8 cellular contexts compared by ENCODE assay signal in the genomic region with DNA sequence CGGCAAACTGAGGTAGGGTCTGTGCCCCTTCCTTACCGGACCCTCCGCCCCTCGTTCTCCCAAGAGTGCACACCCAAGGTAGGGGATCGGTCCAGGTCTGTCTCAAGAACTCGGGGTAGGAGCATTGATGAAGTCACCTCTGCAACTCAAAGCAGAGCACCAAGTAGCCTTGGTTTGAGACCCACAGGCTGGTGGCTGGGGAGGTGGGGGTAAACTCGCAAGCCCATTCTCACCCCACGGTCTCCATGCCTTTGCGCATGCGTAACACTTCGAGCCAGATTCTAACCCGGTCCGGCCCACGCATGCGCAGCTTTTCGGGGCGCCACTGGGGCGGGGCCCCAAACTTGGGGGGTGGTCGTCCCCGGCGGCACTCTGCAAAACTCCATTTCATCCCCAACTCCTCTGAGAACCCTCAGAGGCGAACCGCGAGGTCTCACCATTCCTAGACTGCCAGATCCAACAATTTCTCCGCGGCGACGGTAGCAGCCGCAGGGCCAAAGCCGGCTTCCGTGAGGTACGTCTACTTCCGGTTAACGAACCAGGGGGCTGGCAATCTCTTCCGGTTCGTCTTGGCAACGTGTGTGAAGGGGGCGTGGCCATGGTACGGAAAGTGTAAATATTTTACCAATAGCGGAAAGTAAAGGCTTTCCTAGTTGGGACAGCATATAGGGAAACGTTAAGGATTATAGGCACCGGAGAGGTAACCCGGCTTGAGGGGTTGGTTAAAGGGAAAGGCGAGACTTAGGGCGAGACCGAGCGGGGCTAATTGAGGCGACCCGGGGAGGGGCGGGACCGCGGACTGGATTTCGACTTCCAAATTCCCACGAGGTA. TPM values are rescaled to one million over a fixed set of nuclear protein-coding genes. Genes with fewer than 3 reads are reported as not detected.
A peak's percentile ranks its signal among the peaks of the same experiment; 100 is the strongest.
DNase-seq lines count a peak whose midpoint lies in the region; ATAC-seq and TF ChIP-seq lines count a peak whose summit lies in the region.

A gene with protein sequence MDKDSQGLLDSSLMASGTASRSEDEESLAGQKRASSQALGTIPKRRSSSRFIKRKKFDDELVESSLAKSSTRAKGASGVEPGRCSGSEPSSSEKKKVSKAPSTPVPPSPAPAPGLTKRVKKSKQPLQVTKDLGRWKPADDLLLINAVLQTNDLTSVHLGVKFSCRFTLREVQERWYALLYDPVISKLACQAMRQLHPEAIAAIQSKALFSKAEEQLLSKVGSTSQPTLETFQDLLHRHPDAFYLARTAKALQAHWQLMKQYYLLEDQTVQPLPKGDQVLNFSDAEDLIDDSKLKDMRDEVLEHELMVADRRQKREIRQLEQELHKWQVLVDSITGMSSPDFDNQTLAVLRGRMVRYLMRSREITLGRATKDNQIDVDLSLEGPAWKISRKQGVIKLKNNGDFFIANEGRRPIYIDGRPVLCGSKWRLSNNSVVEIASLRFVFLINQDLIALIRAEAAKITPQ (minus strand): TSS at position 532 of the 831 bp plus-strand sequence. CDS start 1,411 bp downstream, outside the sequence.

- peak in 1 of 2 donors; percentile 39 for TF ChIP-seq POLR2A in vagina (IDR thresholded peaks at IDR 0.05)

- H3K4me3 ChIP-seq in right cardiac atrium (ENCODE audit: low read length) = peak within 1 kb of the TSS; percentile 95
- H3K4me3 ChIP-seq in vagina = peak within 1 kb of the TSS; percentile 72 to 91

- H3K4me1 ChIP-seq in right cardiac atrium (ENCODE audit: control insufficient read depth, insufficient read depth, low read length) (peaks cover 10% of the 10 kb centered on the region), vagina (peaks cover 40% of the 10 kb centered on the region)

- H3K9me3 ChIP-seq in right cardiac atrium (ENCODE audit: control insufficient read depth, low read length) (no peaks in the 10 kb centered on the region), vagina (no peaks in the 10 kb centered on the region)

- TF ChIP-seq CTCF in GM13977 (IDR thresholded peaks at IDR 0.05; ENCODE audit: extremely low read depth, insufficient read depth, missing control alignments) = no peak
- peak in 1 of 3 experiments; percentile 37 for TF ChIP-seq CTCF in vagina (IDR thresholded peaks at IDR 0.05)

- H3K36me3 ChIP-seq in vagina = peaks cover 0 to 29% of the 10 kb centered on the region in 2 donors

- in situ Hi-C loops in GM13977 (cut with MboI; ENCODE audit: low pct_unique_long_range_greater_than_20kb, low sequenced_read_pairs, unreplicated experiment) = no loop called here

- intact Hi-C loops in right cardiac atrium (cut with DNase I) = no loop called here
- intact Hi-C loops in vagina (cut with DNase I) = loop anchor here (5.0 kb wide), 1 partner anchor 54 kb away; a partner anchor contains a TSS

- H3K27me3 ChIP-seq in right cardiac atrium (ENCODE audit: control insufficient read depth, insufficient read depth) (no peaks in the 10 kb centered on the region), vagina (no peaks in the 10 kb centered on the region)

- under 1% methylated on average over 54 of the region's 54 CpGs for WGBS in right cardiac atrium

- peak; percentile 95 for DNase-seq in GM13977 (ENCODE audit: low spot score)
- DNase-seq in NCI-H187 (lab: John Stamatoyannopoulos, UW) = peak; percentile 84 to 90
- peak; percentile 76 to 96 (median 86) for DNase-seq in T-helper 2 cell
- peak in 57 of 58 donors; percentile 66 to 94 (median 85) for DNase-seq in anterior cingulate cortex (lab: John Stamatoyannopoulos, UW)
- DNase-seq in right cardiac atrium = peak; percentile 88 to 94 (median 93)
- DNase-seq in putamen (ENCODE audit: low spot score) = peak; percentile 91
- no peak for DNase-seq in vagina (ENCODE audit: extremely low spot score in 2 of 2)

- H3K27ac ChIP-seq in right cardiac atrium (ENCODE audit: low read length) = peak within 1 kb of the TSS; percentile 68
- H3K27ac ChIP-seq in vagina = peak within 1 kb of the TSS; percentile 90

- ATAC-seq in HG02884 (IDR thresholded peaks at IDR 0.05; ENCODE audit: unreplicated experiment) (peak; percentile 75), right cardiac atrium (peak; percentile 87 to 89)

RNA-seq across cellular contexts. Expression of the gene that starts here (rescaled TPM):
- total RNA-seq in right cardiac atrium (100 to 1,000 TPM in 1 of 4 donors, 10 to 100 TPM in 3; 81.7 to 115 (median 87.0) TPM), vagina (40.8 TPM)
- polyA plus RNA-seq in right cardiac atrium = 72.3 TPM

Comparison
In these comparisons a context has a peak if more than half of its experiments do, and no peak if none do; other contexts are left out.
1. DNase-seq: peak in GM13977 (single experiment), NCI-H187 (2 of 2), T-helper 2 cell (5 of 5), anterior cingulate cortex (57 of 58), right cardiac atrium (3 of 3) and putamen (single experiment); none in vagina (0 of 2).